In the genomic region with DNA sequence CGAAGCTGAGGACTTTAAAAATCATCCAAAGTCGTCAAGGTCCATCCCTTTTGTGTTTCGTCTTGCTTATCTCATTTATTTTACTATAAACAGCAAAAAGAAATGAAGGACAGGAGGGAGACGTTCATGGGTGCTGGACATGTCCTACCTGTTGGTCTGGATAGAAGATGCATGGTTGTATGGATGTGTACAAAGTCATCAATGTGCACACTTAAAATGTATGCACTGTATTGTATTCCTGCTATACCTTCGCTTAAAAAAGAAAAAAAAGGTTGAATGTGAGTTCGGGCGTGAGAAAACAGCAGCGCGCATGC, we compare ENCODE assay signal across 8 cellular contexts. TPM values are rescaled to one million over a fixed set of nuclear protein-coding genes. Genes with fewer than 3 reads are reported as not detected.
A peak's percentile ranks its signal among the peaks of the same experiment; 100 is the strongest.
DNase-seq lines count a peak whose midpoint lies in the region; TF ChIP-seq lines count a peak whose summit lies in the region.

No MANE protein-coding gene starts in this region.

- no peak overlapping the region for H2BK120ac ChIP-seq in neuronal stem cell (ENCODE audit: low read depth, low read length)

- H3K14ac ChIP-seq in neuronal stem cell (ENCODE audit: low read length): no peak overlapping the region

- H3K27me3 Mint-ChIP-seq in CD8-positive, alpha-beta memory T cell: no peaks in the 10 kb centered on the region

- no peak overlapping the region for H2AK5ac ChIP-seq in neuronal stem cell (ENCODE audit: low read depth, low read length)

- H3K9me3 ChIP-seq in CD8-positive, alpha-beta memory T cell (ENCODE audit: low read length): no peaks in the 10 kb centered on the region
- H3K9me3 ChIP-seq in endocrine pancreas (ENCODE audit: control insufficient read depth, low read length) (no peaks in the 10 kb centered on the region), neuronal stem cell (replicated peaks in 1 of 2; ENCODE audit: control insufficient read depth in 2 of 2, insufficient read depth in 1 of 2, low read depth in 1 of 2, low read length in 2 of 2) (peaks cover 1 to 4% of the 10 kb centered on the region in 2 donors)

- TF ChIP-seq CTCF in NB4 (IDR thresholded peaks at IDR 0.05; ENCODE audit: low read depth, low read length): no peak

- H3K23ac ChIP-seq in neuronal stem cell (ENCODE audit: low read depth, low read length, poor library complexity): peak overlapping the region; percentile 98

- peak overlapping the region; percentile 12 for H3K9ac ChIP-seq in endocrine pancreas (ENCODE audit: control insufficient read depth, insufficient read depth, low read length)
- H3K9ac ChIP-seq in neuronal stem cell (ENCODE audit: low read depth, low read length, poor library complexity): no peak overlapping the region

- H2BK15ac ChIP-seq in neuronal stem cell (ENCODE audit: low read length): no peak overlapping the region

- H3K4me3 Mint-ChIP-seq in CD8-positive, alpha-beta memory T cell: peak overlapping the region; percentile 93 to 97 (median 96)

- H4K91ac ChIP-seq in neuronal stem cell (ENCODE audit: low read depth, low read length, poor library complexity): no peak overlapping the region

- no peak overlapping the region for H2BK12ac ChIP-seq in neuronal stem cell (ENCODE audit: low read length)

- DNase-seq in CD8-positive, alpha-beta memory T cell: no peak
- DNase-seq in NB4 (ENCODE audit: low read depth): no peak
- no peak for DNase-seq in neuronal stem cell (ENCODE audit: low spot score)
- no peak for DNase-seq in stimulated activated CD4-positive, alpha-beta T cell treated with anti-CD3 and anti-CD28 coated beads, Interleukin-4, amount 100 ng/mL, for 4 hours
- no peak for DNase-seq in NCI-H2171 (lab: John Stamatoyannopoulos, UW)
- DNase-seq in medulla oblongata (ENCODE audit: extremely low spot score): no peak
- DNase-seq in GM19240 (ENCODE audit: insufficient read length, low spot score): no peak

- peak overlapping the region; percentile 78 for H3K4me3 ChIP-seq in CD8-positive, alpha-beta memory T cell (ENCODE audit: low read length)
- H3K4me3 ChIP-seq in NB4 (ENCODE audit: low read depth, low read length) (peak overlapping the region; percentile 97), endocrine pancreas (ENCODE audit: control insufficient read depth, insufficient read depth, low read length) (peak overlapping the region; percentile 63), neuronal stem cell (ENCODE audit: low read length in 2 of 2) (peak overlapping the region in 1 of 2 donors; percentile 86)

- POLR2A ChIA-PET in CD8-positive, alpha-beta memory T cell (lab: Charles Lee): interaction anchor here (0.6 to 5.8 kb wide), 9 partner anchors 18 to 353 kb away, joined by 3 to 50 read pairs (median 8); a partner anchor contains a TSS

- peak overlapping the region; percentile 88 for H2AFZ ChIP-seq in neuronal stem cell (ENCODE audit: low read length)

- H3K4me1 Mint-ChIP-seq in CD8-positive, alpha-beta memory T cell: peaks cover 29 to 50% (median 48%) of the 10 kb centered on the region in 3 donors

- peaks cover 7% of the 10 kb centered on the region for H3K79me1 ChIP-seq in neuronal stem cell (ENCODE audit: low read depth, low read length)

- no peak overlapping the region for H4K8ac ChIP-seq in neuronal stem cell (ENCODE audit: low read depth, low read length)

- H3K27me3 ChIP-seq in CD8-positive, alpha-beta memory T cell (ENCODE audit: insufficient read depth, low read length, poor library complexity, severe bottlenecking): no peaks in the 10 kb centered on the region
- no peaks in the 10 kb centered on the region for H3K27me3 ChIP-seq in endocrine pancreas (ENCODE audit: control insufficient read depth, insufficient read depth, low read length)
- H3K27me3 ChIP-seq in neuronal stem cell (ENCODE audit: control insufficient read depth in 3 of 3, insufficient read depth in 3 of 3, low read depth in 1 of 3, low read length in 3 of 3): peaks cover 0 to 2% (median 0%) of the 10 kb centered on the region in 3 experiments

- H3K18ac ChIP-seq in neuronal stem cell (ENCODE audit: low read length): no peak overlapping the region

- no peak overlapping the region for H3K4ac ChIP-seq in neuronal stem cell (ENCODE audit: low read length)

- no peak overlapping the region for H2BK5ac ChIP-seq in neuronal stem cell (ENCODE audit: low read length)

- peak overlapping the region; percentile 80 for H3K27ac ChIP-seq in CD8-positive, alpha-beta memory T cell (ENCODE audit: low read depth, low read length)
- no peak overlapping the region for H3K27ac ChIP-seq in neuronal stem cell (replicated peaks; ENCODE audit: low read length)

- CTCF ChIA-PET in CD8-positive, alpha-beta memory T cell (lab: Charles Lee): interaction anchor here (1.7 to 29.4 kb wide), 8 partner anchors 20 to 354 kb away, joined by 4 to 369 read pairs (median 16); a partner anchor contains a TSS

- peak overlapping the region; percentile 92 to 98 (median 96) for H3K27ac Mint-ChIP-seq in CD8-positive, alpha-beta memory T cell

- H3K4me2 ChIP-seq in neuronal stem cell (ENCODE audit: insufficient read depth, low read length, poor library complexity, severe bottlenecking): no peak overlapping the region

- H3K36me3 ChIP-seq in CD8-positive, alpha-beta memory T cell (ENCODE audit: insufficient read depth, low read length): peaks cover 3% of the 10 kb centered on the region
- H3K36me3 ChIP-seq in endocrine pancreas (ENCODE audit: control insufficient read depth, insufficient read depth, low read length) (no peaks in the 10 kb centered on the region), neuronal stem cell (replicated peaks in 1 of 2; ENCODE audit: control insufficient read depth in 2 of 2, insufficient read depth in 2 of 2, low read length in 2 of 2) (peaks cover 0 to 6% of the 10 kb centered on the region in 2 donors)

- WGBS in neuronal stem cell (ENCODE audit: extremely low coverage in 2 of 2, insufficient read length in 2 of 2, insufficient replicate concordance in 1 of 2), 2 donors: no CpG with 5 or more reads among the region's 9 CpGs

- peaks cover 34% of the 10 kb centered on the region for H3K4me1 ChIP-seq in CD8-positive, alpha-beta memory T cell (ENCODE audit: insufficient read depth, low read length)
- H3K4me1 ChIP-seq in endocrine pancreas (ENCODE audit: control insufficient read depth, insufficient read depth, low read length): peaks cover 6% of the 10 kb centered on the region
- peaks cover 0 to 4% of the 10 kb centered on the region in 2 donors for H3K4me1 ChIP-seq in neuronal stem cell (ENCODE audit: control insufficient read depth in 2 of 2, insufficient read depth in 1 of 2, low read depth in 1 of 2, low read length in 2 of 2)

- peaks cover 0 to 2% (median 0%) of the 10 kb centered on the region in 5 donors for H3K9me3 Mint-ChIP-seq in CD8-positive, alpha-beta memory T cell

- peaks cover 0 to 19% (median 0%) of the 10 kb centered on the region in 3 donors for H3K36me3 Mint-ChIP-seq in CD8-positive, alpha-beta memory T cell

- no peak for TF ChIP-seq POLR2A in NB4 (IDR thresholded peaks at IDR 0.05; ENCODE audit: extremely low read depth, insufficient read length)

RNA-seq across cellular contexts. Expression of a gene that starts 0.3 kb away (rescaled TPM):
- total RNA-seq in CD8-positive, alpha-beta memory T cell: 10 to 100 TPM; 21.5 to 22.9 TPM
- 96.7 TPM for polyA plus RNA-seq in CD8-positive, alpha-beta memory T cell
- 13.1 TPM for polyA plus RNA-seq in neuronal stem cell (2013, experiment 1 of 2)
- polyA plus RNA-seq in neuronal stem cell (2013, experiment 2 of 2): 12.4 TPM

RNA-seq across cellular contexts. Expression of a gene that starts 6.0 kb away (rescaled TPM):
- total RNA-seq in CD8-positive, alpha-beta memory T cell: 10 to 100 TPM; 54.9 to 55.9 TPM
- polyA plus RNA-seq in CD8-positive, alpha-beta memory T cell: 142 TPM
- 58.3 TPM for polyA plus RNA-seq in neuronal stem cell (2013, experiment 1 of 2)
- 58.9 TPM for polyA plus RNA-seq in neuronal stem cell (2013, experiment 2 of 2)

RNA-seq across cellular contexts. Expression of a gene that starts 22.0 kb away (rescaled TPM):
- 1 to 10 TPM; 1.0 to 1.2 TPM for total RNA-seq in CD8-positive, alpha-beta memory T cell
- polyA plus RNA-seq in CD8-positive, alpha-beta memory T cell: 1.7 TPM
- polyA plus RNA-seq in neuronal stem cell (2013, experiment 1 of 2): 0.32 TPM
- not detected for polyA plus RNA-seq in neuronal stem cell (2013, experiment 2 of 2)
